1 cellular context compared by ENCODE assay signal in the genomic region with DNA sequence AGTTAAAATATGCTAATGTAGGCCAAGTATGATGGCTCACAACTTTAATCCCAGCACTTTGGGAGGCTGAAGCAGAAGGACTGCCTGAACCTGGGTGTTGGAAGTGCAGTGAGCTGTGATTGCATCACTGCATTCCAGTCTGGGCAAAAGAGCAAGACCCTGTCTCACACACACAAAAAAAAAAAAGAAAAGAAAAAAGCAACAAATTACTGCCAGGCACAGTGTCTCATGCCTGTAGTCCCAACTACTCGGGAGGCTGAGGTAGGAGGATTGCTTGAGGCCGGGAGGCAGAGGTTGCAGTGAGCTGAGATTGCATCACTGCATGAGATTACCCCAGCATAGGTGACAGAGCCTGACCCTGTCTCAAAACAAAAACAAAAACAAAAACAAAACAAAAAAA.
TF ChIP-seq lines count a peak whose summit lies in the region.

No MANE protein-coding gene starts in this region.

TF ChIP-seq in K562, 482 proteins besides CTCF, POLR2A, EP300 and RAD21 (continued from another document):
- TF ChIP-seq, protein P1, sequence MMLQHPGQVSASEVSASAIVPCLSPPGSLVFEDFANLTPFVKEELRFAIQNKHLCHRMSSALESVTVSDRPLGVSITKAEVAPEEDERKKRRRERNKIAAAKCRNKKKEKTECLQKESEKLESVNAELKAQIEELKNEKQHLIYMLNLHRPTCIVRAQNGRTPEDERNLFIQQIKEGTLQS (IDR thresholded peaks at IDR 0.05): peak; percentile 67; the same call in 1 of the 2 replicates
- TF ChIP-seq, protein P1 (CRISPR knock-in tag; conservative IDR thresholded peaks at IDR 0.05): no peak
